ENCODE assay signal across 8 cellular contexts in the genomic region with DNA sequence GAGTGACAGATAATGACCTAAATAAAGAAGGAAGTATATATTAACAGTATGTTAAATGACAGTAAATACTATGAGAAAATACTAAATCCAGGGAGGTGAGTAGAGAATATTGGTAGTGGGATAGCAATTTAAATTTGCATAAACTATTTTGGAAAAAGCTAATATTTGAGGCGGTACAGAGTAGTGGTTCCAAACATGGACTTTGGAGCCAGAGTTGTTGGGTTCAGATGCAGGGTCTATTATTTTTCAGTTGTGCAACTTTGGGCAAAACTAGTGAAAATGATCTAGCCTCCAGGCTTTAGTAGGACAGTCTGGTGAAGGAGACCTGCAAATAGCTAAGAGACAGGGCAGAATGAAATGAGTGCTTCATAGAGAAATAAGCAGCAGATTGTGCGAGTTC.
"Had no signal": no experiment of that assay in that cellular context is flagged by ENCODE, and none has a peak within 500 bp of the region (broad histone marks: within the 10 kb centered on the region; RNA-seq: fewer than 3 reads in every experiment).

No MANE protein-coding gene starts in this region.

- ATAC-seq: GM12878 had no signal

- H3K4me3 ChIP-seq: GM12878 had no signal

- FAIRE-seq: G401.6, GM12878, GM12891, GM12892, GM18507, GM19239 had no signal

- DNase-seq: GDM1, GF-D8 had no signal
